Comparison of ENCODE assay signal across 1 cellular context in the genomic region with DNA sequence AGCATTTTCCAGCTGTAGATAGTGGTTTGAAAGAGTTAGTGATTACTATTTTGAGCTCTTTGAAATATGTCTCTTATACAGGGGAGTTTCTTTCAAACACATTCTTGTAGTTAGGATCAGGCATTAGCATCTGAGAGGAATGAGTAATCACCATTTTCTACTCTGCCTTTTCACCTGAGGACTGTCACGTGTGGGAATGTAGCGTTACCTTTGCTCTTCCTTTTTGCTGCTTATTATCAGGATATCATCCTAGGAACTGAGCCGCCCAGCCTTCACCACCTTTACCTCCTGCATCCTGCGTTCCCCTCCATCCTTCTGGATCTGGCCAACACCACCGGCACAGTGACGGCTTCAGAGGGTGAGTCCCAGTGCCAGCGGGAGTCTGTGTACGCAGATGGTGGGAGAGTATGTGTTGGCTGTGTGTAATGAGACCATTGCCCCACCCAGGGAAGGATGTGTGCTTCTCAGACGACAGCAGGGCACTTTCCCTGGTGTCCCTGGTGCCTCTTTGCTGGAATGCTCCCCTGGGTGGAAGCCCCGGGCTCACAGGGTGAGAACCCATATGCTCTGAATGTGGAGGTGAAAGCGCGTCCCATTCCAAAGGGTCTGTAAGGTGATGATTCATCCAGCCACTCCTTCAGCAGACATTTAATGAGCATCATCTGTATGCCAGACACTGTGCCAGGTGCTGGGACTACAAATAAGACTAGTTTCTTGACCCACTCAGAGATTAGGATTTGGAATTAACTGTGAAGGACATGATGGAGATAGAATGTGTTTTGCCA.
TF ChIP-seq lines count a peak whose summit lies in the region.

No MANE protein-coding gene starts in this region.

TF ChIP-seq in WTC11, 78 proteins besides CTCF, POLR2A, EP300 and RAD21 (continued from another document):
- TF ChIP-seq, protein P1, sequence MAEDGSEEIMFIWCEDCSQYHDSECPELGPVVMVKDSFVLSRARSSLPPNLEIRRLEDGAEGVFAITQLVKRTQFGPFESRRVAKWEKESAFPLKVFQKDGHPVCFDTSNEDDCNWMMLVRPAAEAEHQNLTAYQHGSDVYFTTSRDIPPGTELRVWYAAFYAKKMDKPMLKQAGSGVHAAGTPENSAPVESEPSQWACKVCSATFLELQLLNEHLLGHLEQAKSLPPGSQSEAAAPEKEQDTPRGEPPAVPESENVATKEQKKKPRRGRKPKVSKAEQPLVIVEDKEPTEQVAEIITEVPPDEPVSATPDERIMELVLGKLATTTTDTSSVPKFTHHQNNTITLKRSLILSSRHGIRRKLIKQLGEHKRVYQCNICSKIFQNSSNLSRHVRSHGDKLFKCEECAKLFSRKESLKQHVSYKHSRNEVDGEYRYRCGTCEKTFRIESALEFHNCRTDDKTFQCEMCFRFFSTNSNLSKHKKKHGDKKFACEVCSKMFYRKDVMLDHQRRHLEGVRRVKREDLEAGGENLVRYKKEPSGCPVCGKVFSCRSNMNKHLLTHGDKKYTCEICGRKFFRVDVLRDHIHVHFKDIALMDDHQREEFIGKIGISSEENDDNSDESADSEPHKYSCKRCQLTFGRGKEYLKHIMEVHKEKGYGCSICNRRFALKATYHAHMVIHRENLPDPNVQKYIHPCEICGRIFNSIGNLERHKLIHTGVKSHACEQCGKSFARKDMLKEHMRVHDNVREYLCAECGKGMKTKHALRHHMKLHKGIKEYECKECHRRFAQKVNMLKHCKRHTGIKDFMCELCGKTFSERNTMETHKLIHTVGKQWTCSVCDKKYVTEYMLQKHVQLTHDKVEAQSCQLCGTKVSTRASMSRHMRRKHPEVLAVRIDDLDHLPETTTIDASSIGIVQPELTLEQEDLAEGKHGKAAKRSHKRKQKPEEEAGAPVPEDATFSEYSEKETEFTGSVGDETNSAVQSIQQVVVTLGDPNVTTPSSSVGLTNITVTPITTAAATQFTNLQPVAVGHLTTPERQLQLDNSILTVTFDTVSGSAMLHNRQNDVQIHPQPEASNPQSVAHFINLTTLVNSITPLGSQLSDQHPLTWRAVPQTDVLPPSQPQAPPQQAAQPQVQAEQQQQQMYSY (CRISPR knock-in tag; IDR thresholded peaks at IDR 0.05), result no peak
- TF ChIP-seq AFF4 (CRISPR knock-in tag; IDR thresholded peaks at IDR 0.05; ENCODE audit: borderline replicate concordance) (no peak), JAZF1 (CRISPR knock-in tag; IDR thresholded peaks at IDR 0.05) (no peak), GTF2I (CRISPR knock-in tag; conservative IDR thresholded peaks at IDR 0.05) (no peak), ZBTB21 (CRISPR knock-in tag; IDR thresholded peaks at IDR 0.05; ENCODE audit: borderline replicate concordance) (no peak)
- TF ChIP-seq, protein P2, sequence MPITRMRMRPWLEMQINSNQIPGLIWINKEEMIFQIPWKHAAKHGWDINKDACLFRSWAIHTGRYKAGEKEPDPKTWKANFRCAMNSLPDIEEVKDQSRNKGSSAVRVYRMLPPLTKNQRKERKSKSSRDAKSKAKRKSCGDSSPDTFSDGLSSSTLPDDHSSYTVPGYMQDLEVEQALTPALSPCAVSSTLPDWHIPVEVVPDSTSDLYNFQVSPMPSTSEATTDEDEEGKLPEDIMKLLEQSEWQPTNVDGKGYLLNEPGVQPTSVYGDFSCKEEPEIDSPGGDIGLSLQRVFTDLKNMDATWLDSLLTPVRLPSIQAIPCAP (CRISPR knock-in tag; IDR thresholded peaks at IDR 0.05), result no peak
